In genomic region chr12:94074970-94075695, GRCh38 we compare ENCODE assay signal across 8 cellular contexts.
DNase-seq lines count a peak whose midpoint lies in the region; ATAC-seq and TF ChIP-seq lines count a peak whose summit lies in the region.

No MANE protein-coding gene starts in this region.

- H3K4me1 Mint-ChIP-seq in activated CD4-positive, alpha-beta T cell treated with anti-CD3 and anti-CD28 coated beads for 36 hours, result peaks cover 22% of the 10 kb centered on the region
- H3K4me1 Mint-ChIP-seq in brain, result peaks cover 31% of the 10 kb centered on the region
- peaks cover 21% of the 10 kb centered on the region for H3K4me1 Mint-ChIP-seq in activated T-helper 1 cell treated with anti-CD3 and anti-CD28 coated beads, Interleukin-12 subunit alpha, Interleukin-12 subunit beta, Interleukin-2, Interleukin-4 antibody, amounts not matched to agents 30 ng/mL and 10 ng/mL and 1 ng/mL, durations not matched to agents 14 hours and 24 hours and 36 hours (ENCODE audit: low read depth)

- H3K27me3 ChIP-seq in kidney epithelial cell (ENCODE audit: control insufficient read depth, insufficient read depth, low read length) (no peaks in the 10 kb centered on the region), stomach smooth muscle (ENCODE audit: control insufficient read depth in 1 of 2, insufficient read depth in 2 of 2, low read length in 2 of 2) (no peaks in the 10 kb centered on the region)

- no peaks in the 10 kb centered on the region for H3K36me3 Mint-ChIP-seq in activated CD4-positive, alpha-beta T cell treated with anti-CD3 and anti-CD28 coated beads for 36 hours (ENCODE audit: low read depth)
- H3K36me3 Mint-ChIP-seq in brain, result no peaks in the 10 kb centered on the region
- peaks cover 2% of the 10 kb centered on the region for H3K36me3 Mint-ChIP-seq in activated T-helper 1 cell treated with anti-CD3 and anti-CD28 coated beads, Interleukin-12 subunit alpha, Interleukin-12 subunit beta, Interleukin-2, Interleukin-4 antibody, amounts not matched to agents 30 ng/mL and 10 ng/mL and 1 ng/mL, durations not matched to agents 14 hours and 24 hours and 36 hours (ENCODE audit: low read depth)

- peak; percentile 46 for DNase-seq in activated CD4-positive, alpha-beta T cell treated with anti-CD3 and anti-CD28 coated beads for 36 hours
- DNase-seq in activated CD4-positive, alpha-beta T cell treated with anti-CD3 and anti-CD28 coated beads for 1 hour, result no peak
- peak; percentile 26 for DNase-seq in NCI-H1694 (lab: John Stamatoyannopoulos, UW)
- DNase-seq in kidney epithelial cell (ENCODE audit: low read depth), result no peak
- no peak for DNase-seq in activated T-helper 1 cell treated with anti-CD3 and anti-CD28 coated beads, Interleukin-12 subunit alpha, Interleukin-12 subunit beta, Interleukin-2, Interleukin-4 antibody, amounts not matched to agents 30 ng/mL and 10 ng/mL and 1 ng/mL, durations not matched to agents 14 hours and 24 hours and 36 hours (ENCODE audit: low spot score)

- H3K9ac ChIP-seq in stomach smooth muscle (ENCODE audit: low read length in 2 of 2), result peak overlapping the region; percentile 67 to 84

- H3K9me3 ChIP-seq in stomach smooth muscle (ENCODE audit: control insufficient read depth in 2 of 2, low read length in 2 of 2), result no peaks in the 10 kb centered on the region

- ATAC-seq in activated CD4-positive, alpha-beta T cell treated with anti-CD3 and anti-CD28 coated beads for 36 hours, result peak; percentile 85
- ATAC-seq in HG02973 (IDR thresholded peaks at IDR 0.05; ENCODE audit: unreplicated experiment), result no peak

- H3K36me3 ChIP-seq in kidney epithelial cell (ENCODE audit: control insufficient read depth, insufficient read depth, low read length), result no peaks in the 10 kb centered on the region
- H3K36me3 ChIP-seq in stomach smooth muscle (ENCODE audit: control insufficient read depth in 2 of 2, insufficient read depth in 2 of 2, low read length in 2 of 2), result no peaks in the 10 kb centered on the region

- CTCF ChIA-PET in activated CD4-positive, alpha-beta T cell treated with anti-CD3 and anti-CD28 coated beads for 36 hours (lab: Charles Lee), result interaction anchor here (0.6 to 6.9 kb wide), 15 partner anchors 9 to 572 kb away, joined by 3 to 87 read pairs (median 4); no protein-coding TSS in a partner anchor

- H3K4me1 ChIP-seq in stomach smooth muscle (ENCODE audit: control insufficient read depth, insufficient read depth, low read length), result peaks cover 16% of the 10 kb centered on the region

- H3K9me3 Mint-ChIP-seq in activated CD4-positive, alpha-beta T cell treated with anti-CD3 and anti-CD28 coated beads for 36 hours (ENCODE audit: low read depth), result no peaks in the 10 kb centered on the region
- peaks cover 0 to 3% (median 0%) of the 10 kb centered on the region in 5 experiments for H3K9me3 Mint-ChIP-seq in brain
- H3K9me3 Mint-ChIP-seq in activated T-helper 1 cell treated with anti-CD3 and anti-CD28 coated beads, Interleukin-12 subunit alpha, Interleukin-12 subunit beta, Interleukin-2, Interleukin-4 antibody, amounts not matched to agents 30 ng/mL and 10 ng/mL and 1 ng/mL, durations not matched to agents 14 hours and 24 hours and 36 hours, result no peaks in the 10 kb centered on the region

- no peak overlapping the region for H3K4me3 Mint-ChIP-seq in activated CD4-positive, alpha-beta T cell treated with anti-CD3 and anti-CD28 coated beads for 36 hours
- H3K4me3 Mint-ChIP-seq in brain, result no peak overlapping the region
- no peak overlapping the region for H3K4me3 Mint-ChIP-seq in activated T-helper 1 cell treated with anti-CD3 and anti-CD28 coated beads, Interleukin-12 subunit alpha, Interleukin-12 subunit beta, Interleukin-2, Interleukin-4 antibody, amounts not matched to agents 30 ng/mL and 10 ng/mL and 1 ng/mL, durations not matched to agents 14 hours and 24 hours and 36 hours

- POLR2A ChIA-PET in activated CD4-positive, alpha-beta T cell treated with anti-CD3 and anti-CD28 coated beads for 36 hours (lab: Charles Lee), result interaction anchor here (0.5 to 0.6 kb wide), 2 partner anchors 23 to 159 kb away, joined by 3 to 6 read pairs; no protein-coding TSS in a partner anchor

- H3K27ac ChIP-seq in stomach smooth muscle (ENCODE audit: low read length), result peak overlapping the region; percentile 99

- TF ChIP-seq CTCF in brain (conservative IDR thresholded peaks at IDR 0.05), result peak; percentile 55 to 64
- peak; percentile 72 for TF ChIP-seq CTCF in kidney epithelial cell (IDR thresholded peaks at IDR 0.05; ENCODE audit: insufficient read depth, low read length, poor library complexity, severe bottlenecking)

- H3K4me3 ChIP-seq in kidney epithelial cell (ENCODE audit: low read depth, low read length) (no peak overlapping the region), stomach smooth muscle (ENCODE audit: low read length in 2 of 2) (peak overlapping the region; percentile 31 to 65)

- peaks cover 6% of the 10 kb centered on the region for H3K27me3 Mint-ChIP-seq in activated CD4-positive, alpha-beta T cell treated with anti-CD3 and anti-CD28 coated beads for 36 hours
- H3K27me3 Mint-ChIP-seq in brain, result peaks cover 4% of the 10 kb centered on the region
- H3K27me3 Mint-ChIP-seq in activated T-helper 1 cell treated with anti-CD3 and anti-CD28 coated beads, Interleukin-12 subunit alpha, Interleukin-12 subunit beta, Interleukin-2, Interleukin-4 antibody, amounts not matched to agents 30 ng/mL and 10 ng/mL and 1 ng/mL, durations not matched to agents 14 hours and 24 hours and 36 hours (ENCODE audit: insufficient read depth), result peaks cover 4% of the 10 kb centered on the region

- intact Hi-C loops in activated CD4-positive, alpha-beta T cell treated with anti-CD3 and anti-CD28 coated beads for 36 hours (cut with DNase I, micrococcal nuclease), result loop anchor here (1.0 kb wide), 2 partner anchors 23 to 506 kb away; no protein-coding TSS in a partner anchor
- intact Hi-C loops in activated T-helper 1 cell treated with anti-CD3 and anti-CD28 coated beads, Interleukin-12 subunit alpha, Interleukin-12 subunit beta, Interleukin-2, Interleukin-4 antibody, amounts not matched to agents 30 ng/mL and 10 ng/mL and 1 ng/mL, durations not matched to agents 14 hours and 24 hours and 36 hours (cut with micrococcal nuclease), result no loop called here

- peak overlapping the region; percentile 4 for H3K27ac Mint-ChIP-seq in activated CD4-positive, alpha-beta T cell treated with anti-CD3 and anti-CD28 coated beads for 36 hours
- H3K27ac Mint-ChIP-seq in brain, result peak overlapping the region; percentile 0 to 59 (median 23)
- H3K27ac Mint-ChIP-seq in activated T-helper 1 cell treated with anti-CD3 and anti-CD28 coated beads, Interleukin-12 subunit alpha, Interleukin-12 subunit beta, Interleukin-2, Interleukin-4 antibody, amounts not matched to agents 30 ng/mL and 10 ng/mL and 1 ng/mL, durations not matched to agents 14 hours and 24 hours and 36 hours, result no peak overlapping the region

Comparison
In these comparisons a context has a peak if more than half of its experiments do, and no peak if none do; other contexts are left out.
1. DNase-seq: peak in activated CD4-positive, alpha-beta T cell treated with anti-CD3 and anti-CD28 coated beads for 36 hours (single experiment) and NCI-H1694 (single experiment); none in activated CD4-positive, alpha-beta T cell treated with anti-CD3 and anti-CD28 coated beads for 1 hour (single experiment), kidney epithelial cell (single experiment) and activated T-helper 1 cell treated with anti-CD3 and anti-CD28 coated beads, Interleukin-12 subunit alpha, Interleukin-12 subunit beta, Interleukin-2, Interleukin-4 antibody, amounts not matched to agents 30 ng/mL and 10 ng/mL and 1 ng/mL, durations not matched to agents 14 hours and 24 hours and 36 hours (single experiment).